Comparison of ENCODE assay signal across 1 cellular context in genomic region chr10:98446656-98447221, GRCh38.
A peak's percentile ranks its signal among the peaks of the same experiment; 100 is the strongest.
TF ChIP-seq lines count a peak whose summit lies in the region.

Gene HPS1, minus strand, starts transcription at chr10:98446935. Its CDS starts 3,695 bp downstream, at chr10:98443240.

TF ChIP-seq in HepG2, 621 proteins besides CTCF, POLR2A, EP300 and RAD21 (continued from another document and continues in another):
- TF ChIP-seq DPF2 (CRISPR knock-in tag; IDR thresholded peaks at IDR 0.05; ENCODE audit: borderline replicate concordance, low read depth) (no peak), ZSCAN22 (CRISPR knock-in tag; IDR thresholded peaks at IDR 0.05) (no peak), PLSCR1 (CRISPR knock-in tag; IDR thresholded peaks at IDR 0.05; ENCODE audit: borderline replicate concordance) (no peak), DMTF1 (CRISPR knock-in tag; IDR thresholded peaks at IDR 0.05) (no peak), ZNF614 (CRISPR knock-in tag; IDR thresholded peaks at IDR 0.05; ENCODE audit: borderline replicate concordance) (no peak; the same call in 1 of the 2 replicates), E2F1 (CRISPR knock-in tag; IDR thresholded peaks at IDR 0.05) (peak; percentile 70), LBX2 (CRISPR knock-in tag; IDR thresholded peaks at IDR 0.05; ENCODE audit: borderline replicate concordance) (no peak), ZNF232 (CRISPR knock-in tag; IDR thresholded peaks at IDR 0.05; ENCODE audit: borderline replicate concordance) (peak; percentile 38; the same call in 1 of the 2 replicates), CREB3 (CRISPR knock-in tag; IDR thresholded peaks at IDR 0.05) (peak; percentile 70; the same call in 1 of the 2 replicates), KDM5A (IDR thresholded peaks at IDR 0.05; ENCODE audit: borderline replicate concordance, low read length) (peak; percentile 48; the same call in 1 of the 2 replicates), EHMT2 (IDR thresholded peaks at IDR 0.05; ENCODE audit: borderline replicate concordance, low read depth, low read length) (no peak), PATZ1 (CRISPR knock-in tag; IDR thresholded peaks at IDR 0.05) (peak; percentile 78; the same call in 1 of the 2 replicates), PHF20 (CRISPR knock-in tag; IDR thresholded peaks at IDR 0.05) (peak; percentile 91), IRF1 (CRISPR knock-in tag; IDR thresholded peaks at IDR 0.05; ENCODE audit: low read depth) (no peak), YEATS4 (CRISPR knock-in tag; IDR thresholded peaks at IDR 0.05; ENCODE audit: borderline replicate concordance) (peak; percentile 82), SMAD3 (CRISPR knock-in tag; IDR thresholded peaks at IDR 0.05) (no peak), ATM (IDR thresholded peaks at IDR 0.05; ENCODE audit: borderline replicate concordance) (no peak), HDAC6 (IDR thresholded peaks at IDR 0.05; ENCODE audit: low read depth, low read length) (no peak), ZNF260 (CRISPR knock-in tag; IDR thresholded peaks at IDR 0.05; ENCODE audit: borderline replicate concordance, low read depth) (no peak), ASH2L (IDR thresholded peaks at IDR 0.05; ENCODE audit: insufficient read length, low read depth, low read length) (peak; percentile 80), THAP11 (CRISPR knock-in tag; IDR thresholded peaks at IDR 0.05) (peak; percentile 22; the same call in 1 of the 2 replicates), ZNF841 (CRISPR knock-in tag; IDR thresholded peaks at IDR 0.05; ENCODE audit: borderline replicate concordance) (no peak), ELF1 (CRISPR knock-in tag; IDR thresholded peaks at IDR 0.05) (peak; percentile 90), ZNF629 (CRISPR knock-in tag; conservative IDR thresholded peaks at IDR 0.05) (peak; percentile 97), PCBP2 (optimal IDR thresholded peaks at IDR 0.05; ENCODE audit: low read depth, low read length, poor library complexity, severe bottlenecking) (no peak), ZNF777 (CRISPR knock-in tag; IDR thresholded peaks at IDR 0.05) (no peak), ZNF280D (CRISPR knock-in tag; IDR thresholded peaks at IDR 0.05) (0 out of 2 replicates have a peak, but pooled peaks have one; percentile 38), ZNF609 (CRISPR knock-in tag; IDR thresholded peaks at IDR 0.05; ENCODE audit: borderline replicate concordance) (no peak), ZNF512 (CRISPR knock-in tag; IDR thresholded peaks at IDR 0.05) (no peak), ZNF704 (CRISPR knock-in tag; IDR thresholded peaks at IDR 0.05; ENCODE audit: borderline replicate concordance) (peak; percentile 36; the same call in 1 of the 2 replicates), TFDP1 (CRISPR knock-in tag; IDR thresholded peaks at IDR 0.05; ENCODE audit: borderline replicate concordance) (peak; percentile 57), AGO2 (optimal IDR thresholded peaks at IDR 0.05; ENCODE audit: low read depth, low read length) (peak; percentile 57), ZNF431 (CRISPR knock-in tag; IDR thresholded peaks at IDR 0.05; ENCODE audit: borderline replicate concordance, low read depth) (0 out of 2 replicates have a peak, but pooled peaks have one; percentile 37), ZNF577 (CRISPR knock-in tag; IDR thresholded peaks at IDR 0.05; ENCODE audit: borderline replicate concordance, low read depth) (no peak), RFX3 (CRISPR knock-in tag; IDR thresholded peaks at IDR 0.05) (no peak), ZNF30 (CRISPR knock-in tag; IDR thresholded peaks at IDR 0.05) (no peak)
